ENCODE assay signal across 25 cellular contexts in the genomic region with DNA sequence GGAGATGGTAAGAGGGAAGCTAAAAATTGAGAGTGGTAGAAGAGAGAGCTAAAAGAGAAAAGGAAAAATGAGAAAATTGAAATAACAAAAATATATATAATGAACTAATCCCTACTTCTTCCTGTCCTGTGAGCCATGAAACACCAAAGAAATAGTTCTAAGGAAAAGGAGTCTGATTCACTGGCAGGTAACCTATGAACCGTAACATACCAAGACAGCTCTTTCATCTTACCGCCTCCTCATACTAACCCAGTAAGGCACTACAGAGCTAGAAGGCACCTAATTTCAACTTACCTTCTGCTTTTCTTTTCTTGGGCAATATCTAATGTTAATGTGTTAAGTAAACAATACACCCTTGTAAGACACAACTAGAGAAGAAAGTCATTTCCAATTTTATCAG.
"Had no signal": no experiment of that assay in that cellular context is flagged by ENCODE, and none has a peak within 500 bp of the region (broad histone marks: within the 10 kb centered on the region; RNA-seq: fewer than 3 reads in every experiment).

No MANE protein-coding gene starts in this region.

- H3K9me3 Mint-ChIP-seq: memory B cell; neural crest cell; stimulated activated effector memory CD8-positive, alpha-beta T cell treated with anti-CD3 and anti-CD28 coated beads, Interleukin-12 subunit alpha, Interleukin-12 subunit beta, amount 100 ng/mL, for 72 hours had no signal

- H2AFZ ChIP-seq: hepatocyte had no signal

- ATAC-seq: esophagus mucosa; gastrocnemius medialis; heart left ventricle; left lobe of liver; natural killer cell; right cardiac atrium; stimulated activated effector memory CD8-positive, alpha-beta T cell treated with anti-CD3 and anti-CD28 coated beads, Interleukin-12 subunit alpha, Interleukin-12 subunit beta, amount 100 ng/mL, for 72 hours had no signal

- H3K36me3 Mint-ChIP-seq: memory B cell; natural killer cell; stimulated activated effector memory CD8-positive, alpha-beta T cell treated with anti-CD3 and anti-CD28 coated beads, Interleukin-12 subunit alpha, Interleukin-12 subunit beta, amount 100 ng/mL, for 72 hours had no signal

- DNase-seq: cortex of kidney; dorsolateral prefrontal cortex; effector CD4-positive, alpha-beta T cell; foreskin fibroblast; gastrocnemius medialis; heart left ventricle; kidney; natural killer cell; right cardiac atrium; sigmoid colon; stimulated activated CD4-positive, alpha-beta T cell treated with anti-CD3 and anti-CD28 coated beads, Interleukin-2, amount 100 ng/mL, for 24 hours; stimulated activated CD4-positive, alpha-beta T cell treated with anti-CD3 and anti-CD28 coated beads, Interleukin-4, amount 100 ng/mL, for 24 hours; stimulated activated naive CD4-positive, alpha-beta T cell treated with Interleukin-2 at 50 U/mL for 16 hours; stomach; thyroid gland had no signal

- H3K36me3 ChIP-seq: gastrocnemius medialis, heart left ventricle, neutrophil, prostate gland, sigmoid colon, stomach, thyroid gland, vagina had no signal

- H3K4me1 ChIP-seq: gastrocnemius medialis, heart left ventricle, prostate gland, sigmoid colon, stomach, thyroid gland, vagina had no signal

- H3K4me2 ChIP-seq: hepatocyte had no signal

- H3K4me3 ChIP-seq: dorsolateral prefrontal cortex, gastrocnemius medialis, heart left ventricle, hepatocyte, lung, prostate gland, sigmoid colon, stomach, thyroid gland, vagina had no signal

- H3K27me3 Mint-ChIP-seq: memory B cell had no signal

- FAIRE-seq: kidney had no signal

- H3K4me1 Mint-ChIP-seq: memory B cell; natural killer cell; neural crest cell; stimulated activated effector memory CD8-positive, alpha-beta T cell treated with anti-CD3 and anti-CD28 coated beads, Interleukin-12 subunit alpha, Interleukin-12 subunit beta, amount 100 ng/mL, for 72 hours had no signal

- H3K9me3 ChIP-seq: gastrocnemius medialis, heart left ventricle, neutrophil, prostate gland, sigmoid colon, stomach, thyroid gland, vagina had no signal

- H3K4me3 Mint-ChIP-seq: memory B cell; natural killer cell; neural crest cell; stimulated activated effector memory CD8-positive, alpha-beta T cell treated with anti-CD3 and anti-CD28 coated beads, Interleukin-12 subunit alpha, Interleukin-12 subunit beta, amount 100 ng/mL, for 72 hours had no signal

- H3K27ac Mint-ChIP-seq: memory B cell; natural killer cell; stimulated activated effector memory CD8-positive, alpha-beta T cell treated with anti-CD3 and anti-CD28 coated beads, Interleukin-12 subunit alpha, Interleukin-12 subunit beta, amount 100 ng/mL, for 72 hours had no signal

- H3K79me2 ChIP-seq: hepatocyte had no signal

- H3K27me3 ChIP-seq: gastrocnemius medialis, hepatocyte, neutrophil, sigmoid colon, thyroid gland, vagina had no signal

- H3K27ac ChIP-seq: dorsolateral prefrontal cortex, gastrocnemius medialis, heart left ventricle, hepatocyte, neutrophil, prostate gland, sigmoid colon, stomach, thyroid gland, vagina had no signal
